9 cellular contexts compared by ENCODE assay signal in genomic region chr6:134464690-134465411, GRCh38.
A peak's percentile ranks its signal among the peaks of the same experiment; 100 is the strongest.
DNase-seq lines count a peak whose midpoint lies in the region; ATAC-seq and TF ChIP-seq lines count a peak whose summit lies in the region.
"Had no signal": no experiment of that assay in that cellular context is flagged by ENCODE, and none has a peak within 500 bp of the region (broad histone marks: within the 10 kb centered on the region; RNA-seq: fewer than 3 reads in every experiment).

No MANE protein-coding gene starts in this region.

- no peaks in the 10 kb centered on the region for H3K27me3 ChIP-seq in AG04450 (ENCODE audit: control insufficient read depth, insufficient read depth, low read length)

- ATAC-seq in GM21723 (IDR thresholded peaks at IDR 0.05; ENCODE audit: unreplicated experiment) = peak; percentile 67
- no peak for ATAC-seq in stimulated activated naive CD8-positive, alpha-beta T cell treated with anti-CD3 and anti-CD28 coated beads, Interleukin-15, Interleukin-2, amounts not matched to agents 100 U/mL and 50 U/mL, for 24 hours

- H3K4me3 ChIP-seq in AG04450 (ENCODE audit: low read depth, low read length) (no peak overlapping the region), epithelial cell of proximal tubule (ENCODE audit: low read depth, low read length) (no peak overlapping the region)

- peak overlapping the region; percentile 32 for H3K27ac ChIP-seq in AG04450 (ENCODE audit: low read depth, low read length)
- H3K27ac ChIP-seq: HL-60 had no signal

- TF ChIP-seq CTCF in AG04450 (IDR thresholded peaks at IDR 0.05; ENCODE audit: low read depth, low read length) (no peak), epithelial cell of proximal tubule (conservative IDR thresholded peaks at IDR 0.05; ENCODE audit: low read depth, low read length) (no peak)

- CTCF ChIA-PET in AG04450 (lab: Charles Lee) = interaction anchor here (0.6 kb wide), 1 partner anchor 680 kb away, joined by 5 read pairs; no protein-coding TSS in a partner anchor

- DNase-seq in AG04450 (ENCODE audit: low read depth, low spot score) = peak; percentile 60
- peak; percentile 68 for DNase-seq in NCI-H2227 (lab: John Stamatoyannopoulos, UW; ENCODE audit: unreplicated experiment)
- DNase-seq in epithelial cell of proximal tubule (ENCODE audit: low read depth) = peak; percentile 86
- no peak for DNase-seq in stimulated activated naive CD8-positive, alpha-beta T cell treated with anti-CD3 and anti-CD28 coated beads, Interleukin-15, Interleukin-2, amounts not matched to agents 100 U/mL and 50 U/mL, for 24 hours
- no peak for DNase-seq in COR-L47 (lab: John Stamatoyannopoulos, UW)
- DNase-seq in DMS153 (lab: John Stamatoyannopoulos, UW) = no peak
- DNase-seq in effector CD4-positive, alpha-beta T cell = no peak

- no peaks in the 10 kb centered on the region for H3K9me3 ChIP-seq in AG04450 (ENCODE audit: control insufficient read depth, insufficient read depth, low read length)

- POLR2A ChIA-PET in AG04450 (lab: Yijun Ruan, JAX) = no interaction called here

Comparison
In these comparisons a context has a peak if more than half of its experiments do, and no peak if none do; other contexts are left out.
1. DNase-seq: peak in AG04450 (single experiment), NCI-H2227 (single experiment) and epithelial cell of proximal tubule (single experiment); none in stimulated activated naive CD8-positive, alpha-beta T cell treated with anti-CD3 and anti-CD28 coated beads, Interleukin-15, Interleukin-2, amounts not matched to agents 100 U/mL and 50 U/mL, for 24 hours (single experiment), COR-L47 (single experiment), DMS153 (single experiment) and effector CD4-positive, alpha-beta T cell (single experiment).